8 cellular contexts compared by ENCODE assay signal in genomic region chr2:241508510-241509407, GRCh38.
DNase-seq lines count a peak whose midpoint lies in the region; FAIRE-seq and TF ChIP-seq lines count a peak whose summit lies in the region.

TSS of gene STK25 (minus strand) at chr2:241508584. CDS start at chr2:241508035, 549 bp downstream.

- peak within 1 kb of the TSS; percentile 95 for H2AFZ ChIP-seq in Loucy (ENCODE audit: low read length)

- H3K27ac Mint-ChIP-seq in nephron: peak within 1 kb of the TSS; percentile 72 to 91 (median 91)
- peak within 1 kb of the TSS; percentile 76 for H3K27ac Mint-ChIP-seq in stimulated activated naive CD8-positive, alpha-beta T cell treated with anti-CD3 and anti-CD28 coated beads, Interleukin-15, Interleukin-2, amounts not matched to agents 100 ng/mL and 50 ng/mL, for 24 hours

- peak within 1 kb of the TSS; percentile 77 for H3K9ac ChIP-seq in Loucy (ENCODE audit: low read depth, low read length, poor library complexity, severe bottlenecking)

- H3K27me3 ChIP-seq in Loucy (ENCODE audit: insufficient read depth, low read length, poor library complexity, severe bottlenecking): no peaks in the 10 kb centered on the region

- H3K36me3 ChIP-seq in Loucy (ENCODE audit: insufficient read depth, low read length): no peaks in the 10 kb centered on the region

- no peak for FAIRE-seq in H54 (lab: Jason Lieb, UNC)

- peaks cover 36% of the 10 kb centered on the region for H3K4me1 Mint-ChIP-seq in nephron
- peaks cover 20% of the 10 kb centered on the region for H3K4me1 Mint-ChIP-seq in stimulated activated naive CD8-positive, alpha-beta T cell treated with anti-CD3 and anti-CD28 coated beads, Interleukin-15, Interleukin-2, amounts not matched to agents 100 ng/mL and 50 ng/mL, for 24 hours (ENCODE audit: low read depth)

- no peaks in the 10 kb centered on the region for H3F3A ChIP-seq in Loucy (ENCODE audit: low read depth)

- no peaks in the 10 kb centered on the region for H3K9me3 ChIP-seq in Loucy (ENCODE audit: insufficient read depth, low read depth, low read length)

- no peaks in the 10 kb centered on the region for H3K9me3 Mint-ChIP-seq in nephron
- no peaks in the 10 kb centered on the region for H3K9me3 Mint-ChIP-seq in stimulated activated naive CD8-positive, alpha-beta T cell treated with anti-CD3 and anti-CD28 coated beads, Interleukin-15, Interleukin-2, amounts not matched to agents 100 ng/mL and 50 ng/mL, for 24 hours

- H3K36me3 Mint-ChIP-seq in nephron (ENCODE audit: low read depth): peaks cover 9% of the 10 kb centered on the region
- H3K36me3 Mint-ChIP-seq in stimulated activated naive CD8-positive, alpha-beta T cell treated with anti-CD3 and anti-CD28 coated beads, Interleukin-15, Interleukin-2, amounts not matched to agents 100 ng/mL and 50 ng/mL, for 24 hours (ENCODE audit: low read depth): no peaks in the 10 kb centered on the region

- H3K9me2 ChIP-seq in Loucy (replicated peaks; ENCODE audit: low read depth, low read length): no peaks in the 10 kb centered on the region

- H3K4me1 ChIP-seq in Loucy (ENCODE audit: insufficient read depth, low read length, poor library complexity, severe bottlenecking): peaks cover 28% of the 10 kb centered on the region

- peaks cover 19% of the 10 kb centered on the region for H4K20me1 ChIP-seq in Loucy (ENCODE audit: insufficient read depth, low read length, poor library complexity, severe bottlenecking)

- TF ChIP-seq CTCF in Loucy (conservative IDR thresholded peaks at IDR 0.05; ENCODE audit: low read length): no peak
- no peak for TF ChIP-seq CTCF in fibroblast of pulmonary artery (IDR thresholded peaks at IDR 0.05; ENCODE audit: low read length, missing control alignments)
- no peak for TF ChIP-seq CTCF in nephron (IDR thresholded peaks at IDR 0.05; ENCODE audit: unreplicated experiment in 3 of 3)

- H3K4me2 ChIP-seq in Loucy (ENCODE audit: low read depth, low read length, poor library complexity, severe bottlenecking): peak within 1 kb of the TSS; percentile 93

- H3K4me3 ChIP-seq in Loucy (ENCODE audit: low read length, poor library complexity, severe bottlenecking) (peak within 1 kb of the TSS; percentile 85), fibroblast of pulmonary artery (replicated peaks; ENCODE audit: low read depth, low read length) (peak within 1 kb of the TSS; percentile 81)

- DNase-seq in ELF-1 (ENCODE audit: low read depth, low spot score) (peak; percentile 99), H54 (ENCODE audit: insufficient read length, low spot score) (peak; percentile 99), fibroblast of pulmonary artery (ENCODE audit: low read depth) (peak; percentile 99)
- DNase-seq in activated T-helper 9 cell treated with anti-CD3 and anti-CD28 coated beads, Interleukin-2, amount 50 U/mL, for 16 hours (ENCODE audit: low read depth): peak; percentile 98

- peaks cover 4% of the 10 kb centered on the region for H3K27me3 Mint-ChIP-seq in nephron (ENCODE audit: low read depth)
- no peaks in the 10 kb centered on the region for H3K27me3 Mint-ChIP-seq in stimulated activated naive CD8-positive, alpha-beta T cell treated with anti-CD3 and anti-CD28 coated beads, Interleukin-15, Interleukin-2, amounts not matched to agents 100 ng/mL and 50 ng/mL, for 24 hours

- peaks cover 41% of the 10 kb centered on the region for H3K79me2 ChIP-seq in Loucy (ENCODE audit: insufficient read depth, low read length)

- peak within 1 kb of the TSS; percentile 93 to 95 (median 94) for H3K4me3 Mint-ChIP-seq in nephron
- H3K4me3 Mint-ChIP-seq in stimulated activated naive CD8-positive, alpha-beta T cell treated with anti-CD3 and anti-CD28 coated beads, Interleukin-15, Interleukin-2, amounts not matched to agents 100 ng/mL and 50 ng/mL, for 24 hours: peak within 1 kb of the TSS; percentile 86

- TF ChIP-seq POLR2A in H54 (IDR thresholded peaks at IDR 0.05; ENCODE audit: low read depth, low read length) (peak; percentile 63), Raji (IDR thresholded peaks at IDR 0.05; ENCODE audit: insufficient read depth, low read depth, low read length) (peak; percentile 57)

Comparison
In these comparisons a context has a peak if more than half of its experiments do, and no peak if none do; other contexts are left out.
1. Peak in every context shown above with its lines: DNase-seq and H3K4me3 ChIP-seq.